8 cellular contexts compared by ENCODE assay signal in genomic region chr3:18424213-18424861, GRCh38. TPM values are rescaled to one million over a fixed set of nuclear protein-coding genes. Genes with fewer than 3 reads are reported as not detected.
A peak's percentile ranks its signal among the peaks of the same experiment; 100 is the strongest.
DNase-seq lines count a peak whose midpoint lies in the region; ATAC-seq, FAIRE-seq and TF ChIP-seq lines count a peak whose summit lies in the region.

No MANE protein-coding gene starts in this region.

- in situ Hi-C loops in K562 (cut with MboI) = loop anchor here (25.0 kb wide), 1 partner anchor 987 kb away; no protein-coding TSS in a partner anchor

- no peak for TF ChIP-seq CTCF in Calu3 (IDR thresholded peaks at IDR 0.05; ENCODE audit: unreplicated experiment)
- TF ChIP-seq CTCF in K562 (IDR thresholded peaks at IDR 0.05 in 2 of 3, conservative IDR thresholded peaks at IDR 0.05 in 1 of 3; ENCODE audit: insufficient read depth in 2 of 3, low read depth in 1 of 3, low read length in 3 of 3) = no peak
- TF ChIP-seq CTCF in RWPE1 (conservative IDR thresholded peaks at IDR 0.05; ENCODE audit: low read depth) = no peak

- H3K36me3 Mint-ChIP-seq in Calu3 (ENCODE audit: insufficient read depth, unreplicated experiment) = peaks cover 36% of the 10 kb centered on the region

- H3K27me3 ChIP-seq in HUES6 (ENCODE audit: control insufficient read depth, insufficient read depth, low read length) (0 out of 2 replicates have a peak, but pooled peaks cover 7% of the 10 kb centered on the region), K562 (ENCODE audit: control insufficient read depth in 2 of 2, insufficient read depth in 2 of 2, low read length in 2 of 2) (peaks cover 6 to 15% of the 10 kb centered on the region in 2 experiments; a peak in 3 of 5 replicates), layer of hippocampus (ENCODE audit: control insufficient read depth, insufficient read depth, low read length) (no peaks in the 10 kb centered on the region), stomach smooth muscle (ENCODE audit: control insufficient read depth in 1 of 2, insufficient read depth in 2 of 2, low read length in 2 of 2) (no peaks in the 10 kb centered on the region)

- H3K27ac Mint-ChIP-seq in Calu3 (ENCODE audit: unreplicated experiment) = peak overlapping the region; percentile 90

- CTCF ChIA-PET in Calu3 (lab: Charles Lee) = interaction anchor here (1.0 kb wide), 1 partner anchor 12 kb away, joined by 5 read pairs; no protein-coding TSS in a partner anchor
- CTCF ChIA-PET in K562 (lab: Yijun Ruan, JAX; ENCODE audit: low intra/inter-chr PET ratio) = no interaction called here
- CTCF ChIA-PET in RWPE1 (lab: Yijun Ruan, JAX) = interaction anchor here (0.6 kb wide), 1 partner anchor 91 kb away, joined by 3 read pairs; no protein-coding TSS in a partner anchor

- H4K20me1 ChIP-seq in K562 (replicated peaks; ENCODE audit: control insufficient read depth, insufficient read depth, low read length) = no peaks in the 10 kb centered on the region

- no peaks in the 10 kb centered on the region for H3K9me3 ChIP-seq in HUES6 (ENCODE audit: control insufficient read depth, insufficient read depth, low read depth, low read length)
- H3K9me3 ChIP-seq in K562 (replicated peaks; ENCODE audit: control insufficient read depth, insufficient read depth, low read depth, low read length) = no peaks in the 10 kb centered on the region
- no peaks in the 10 kb centered on the region for H3K9me3 ChIP-seq in stomach smooth muscle (ENCODE audit: control insufficient read depth in 2 of 2, low read length in 2 of 2)

- no peaks in the 10 kb centered on the region for H3K79me2 ChIP-seq in K562 (ENCODE audit: control insufficient read depth, insufficient read depth, low read length)

- no peak for DNase-seq in Calu3
- DNase-seq in K562 (ENCODE audit: extremely low read depth in 1 of 4, low spot score in 3 of 4) = peak in 1 of 4 experiments; percentile 13
- no peak for DNase-seq in RWPE1 (ENCODE audit: low spot score)

- BruUV-seq in Calu3 (replicated peaks; lab: Mats Ljungman, UMichigan) (no TSS peak), K562 (replicated peaks; lab: Mats Ljungman, UMichigan) (no TSS peak)

- whole genome bisulfite sequencing in K562 (ENCODE audit: insufficient coverage, low coverage, missing lambda C conversion rate) = 3% methylated on average over 25 of the region's 34 CpGs

- H3K4me1 ChIP-seq in HUES6 (ENCODE audit: control insufficient read depth, insufficient read depth, low read length) = peaks cover 14% of the 10 kb centered on the region; the same call in 1 of the 2 replicates
- peaks cover 0 to 14% of the 10 kb centered on the region in 2 experiments; a peak in 2 of 5 replicates for H3K4me1 ChIP-seq in K562 (replicated peaks in 1 of 2; ENCODE audit: control insufficient read depth in 2 of 2, insufficient read depth in 2 of 2, low read length in 2 of 2)
- H3K4me1 ChIP-seq in stomach smooth muscle (ENCODE audit: control insufficient read depth, insufficient read depth, low read length) = no peaks in the 10 kb centered on the region

- intact Hi-C loops in Calu3 (cut with micrococcal nuclease; ENCODE audit: unreplicated experiment) (loop anchor here (10.0 kb wide), 1 partner anchor 330 kb away; no protein-coding TSS in a partner anchor), K562 (cut with micrococcal nuclease) (loop anchor here (10.0 kb wide), 1 partner anchor 980 kb away; no protein-coding TSS in a partner anchor)

- FAIRE-seq in K562 (lab: Jason Lieb, UNC) = no peak

- H3K4me2 ChIP-seq in K562 (ENCODE audit: insufficient read depth, low read length) = peak overlapping the region; percentile 9

- POLR2A ChIA-PET in K562 (lab: Yijun Ruan, JAX) (no interaction called here), RWPE1 (lab: Yijun Ruan, JAX; ENCODE audit: low non-redundant PET) (interaction anchor here (0.5 kb wide), 1 partner anchor 74 kb away, joined by 3 read pairs; no protein-coding TSS in a partner anchor)

- TF ChIP-seq POLR2A in K562 (conservative IDR thresholded peaks at IDR 0.05) = no peak

- H3K27me3 Mint-ChIP-seq in Calu3 (ENCODE audit: unreplicated experiment) = no peaks in the 10 kb centered on the region

- H2AFZ ChIP-seq in K562 (ENCODE audit: low read depth, low read length) = peak overlapping the region; percentile 40

- H3K27ac ChIP-seq in HUES6 (ENCODE audit: low read depth, low read length) (no peak overlapping the region), K562 (ENCODE audit: extremely low read depth, low read depth, low read length) (no peak overlapping the region), layer of hippocampus (ENCODE audit: low read depth, low read length) (peak overlapping the region; percentile 69), stomach smooth muscle (ENCODE audit: low read length) (peak overlapping the region; percentile 84), RWPE1 (no peak overlapping the region)

- H3K36me3 ChIP-seq in HUES6 (ENCODE audit: control insufficient read depth, insufficient read depth, low read length) (peaks cover 6% of the 10 kb centered on the region), K562 (ENCODE audit: control insufficient read depth, insufficient read depth, low read length) (no peaks in the 10 kb centered on the region), stomach smooth muscle (ENCODE audit: control insufficient read depth in 2 of 2, insufficient read depth in 2 of 2, low read length in 2 of 2) (peaks cover 0 to 4% of the 10 kb centered on the region in 2 donors)

- H3K4me3 ChIP-seq in HUES6 (ENCODE audit: low read depth, low read length) = peak overlapping the region; percentile 97
- H3K4me3 ChIP-seq in K562 = peak overlapping the region; percentile 38
- H3K4me3 ChIP-seq in stomach smooth muscle (ENCODE audit: low read length in 2 of 2) = peak overlapping the region; percentile 82 to 86

- H3K4me1 Mint-ChIP-seq in Calu3 (ENCODE audit: low read depth, unreplicated experiment) = peaks cover 6% of the 10 kb centered on the region

- TF ChIP-seq RAD21 in K562 (CRISPR knock-in tag; conservative IDR thresholded peaks at IDR 0.05 in 1 of 2, IDR thresholded peaks at IDR 0.05 in 1 of 2) = no peak

- no peaks in the 10 kb centered on the region for H3K9me3 Mint-ChIP-seq in Calu3 (ENCODE audit: low read depth, unreplicated experiment)

- TF ChIP-seq EP300 in K562 (IDR thresholded peaks at IDR 0.05; ENCODE audit: low read length) = no peak

- H3K9ac ChIP-seq in HUES6 (ENCODE audit: low read length) = peak overlapping the region; percentile 55
- H3K9ac ChIP-seq in K562 (ENCODE audit: insufficient read depth in 1 of 2, low read depth in 2 of 2, low read length in 2 of 2) = peak overlapping the region in 1 of 2 experiments; percentile 28; a peak in 1 of 4 replicates
- peak overlapping the region; percentile 77 to 92 for H3K9ac ChIP-seq in stomach smooth muscle (ENCODE audit: low read length in 2 of 2)

- peak overlapping the region; percentile 95 for H3K4me3 Mint-ChIP-seq in Calu3 (ENCODE audit: low read depth, unreplicated experiment)

- no peaks in the 10 kb centered on the region for H3K9me1 ChIP-seq in K562 (ENCODE audit: control insufficient read depth, insufficient read depth, low read length)

- ATAC-seq in K562 (peak; percentile 27; the same call in 2 of the 3 replicates), HG02973 (IDR thresholded peaks at IDR 0.05; ENCODE audit: unreplicated experiment) (no peak), GM18909 (IDR thresholded peaks at IDR 0.05; ENCODE audit: poor library complexity, unreplicated experiment) (no peak)

TF ChIP-seq in K562, 482 proteins besides CTCF, POLR2A, EP300 and RAD21:
- TF ChIP-seq KDM1A (IDR thresholded peaks at IDR 0.05) = 0 out of 4 replicates have a peak, but pooled peaks of 1 of the 2 experiments have one; percentile 27
- TF ChIP-seq CREB3L1 (IDR thresholded peaks at IDR 0.05; ENCODE audit: borderline replicate concordance, low read depth) = no peak

RNA-seq across cellular contexts. Expression of gene SATB1, which starts 0.8 kb away (rescaled TPM):
- total RNA-seq in Calu3 (2022) (16.6 and 16.8 TPM in 2 replicates), K562 (2014; rRNA removed) (0.09 and 0.29 TPM in 2 replicates), K562 (2014; rRNA removed; fragmentation: Illumina TruSeq; extraction: Trizol) (0.03 and 0.40 TPM in 2 replicates), K562 (2015; rRNA removed; fragmentation: Illumina TruSeq; extraction: Trizol) (0.11 and 0.22 TPM in 2 replicates), K562 (2021) (0.67 and 0.75 TPM in 2 replicates)
- total RNA-seq in K562 (2011; cell fraction: chromatin; rRNA removed; ENCODE audit: low replicate concordance) = 2.3 and 2.6 TPM in 2 replicates
- 0.17 and 0.26 TPM in 2 replicates for total RNA-seq in K562 (2011; cell fraction: nucleolus; rRNA removed)
- total RNA-seq in K562 (2011; cell fraction: nucleoplasm; rRNA removed) = 1.2 and 1.5 TPM in 2 replicates
- polyA plus RNA-seq in K562 (2011; rRNA removed) (0.66 and 2.5 TPM in 2 replicates), K562 (2014; fragmentation: Illumina TruSeq; extraction: Trizol) (0.09 TPM in 1 of 2 replicates, not detected in the other), K562 (2014; fragmentation: Nextera tagmentation; extraction: Ambion mirVana) (under 1 TPM; 0.03 to 0.08 TPM), K562 (2014; rRNA removed) (0.09 TPM in 1 of 2 replicates, not detected in the other)
- polyA plus RNA-seq in K562 (2011; cell fraction: cytosol; rRNA removed) = 0.07 and 1.2 TPM in 2 replicates
- 0.70 and 2.0 TPM in 2 replicates for polyA plus RNA-seq in K562 (2011; cell fraction: nucleus; rRNA removed)
- 0.08 and 0.09 TPM in 2 replicates for polyA plus RNA-seq in K562 (2012)
- polyA minus RNA-seq in K562 (2011; rRNA and poly(A)+ RNA removed) = 1.3 and 5.1 TPM in 2 replicates
- 1.6 TPM in 1 of 2 replicates, not detected in the other for polyA minus RNA-seq in K562 (2011; cell fraction: cytosol; rRNA and poly(A)+ RNA removed)
- 2.1 and 5.0 TPM in 2 replicates for polyA minus RNA-seq in K562 (2011; cell fraction: nucleus; rRNA and poly(A)+ RNA removed)

Comparison
In these comparisons a context has a peak if more than half of its experiments do, and no peak if none do; other contexts are left out.
1. H3K27ac ChIP-seq: peak in layer of hippocampus (single experiment) and stomach smooth muscle (single experiment); none in HUES6 (single experiment), K562 (single experiment) and RWPE1 (single experiment).
2. H3K4me3 ChIP-seq: peak in every context shown above with its lines; median percentile 97 in HUES6; 84 in stomach smooth muscle; 38 in K562.